8 cellular contexts compared by ENCODE assay signal in the genomic region with DNA sequence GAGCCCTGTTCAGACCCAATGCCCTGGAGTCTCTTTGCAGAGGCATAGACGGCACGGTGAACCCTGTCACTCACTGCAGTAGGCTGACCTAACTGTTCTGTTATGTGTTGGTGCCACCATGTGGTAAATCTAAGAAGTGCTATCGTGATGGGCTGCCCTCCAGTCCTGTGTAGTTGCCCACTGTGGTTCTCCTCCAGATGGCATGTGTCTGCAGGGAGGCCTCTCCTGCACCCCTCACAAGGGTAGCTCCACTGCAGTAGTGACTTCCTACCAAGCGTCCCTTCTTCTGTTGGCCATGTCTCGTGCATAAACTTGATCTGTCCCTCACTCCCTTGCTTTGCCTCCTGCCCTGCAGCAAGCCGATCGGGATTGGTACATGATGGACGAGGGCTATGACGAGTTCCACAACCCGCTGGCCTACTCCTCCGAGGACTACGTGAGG. TPM values are rescaled to one million over a fixed set of nuclear protein-coding genes. Genes with fewer than 3 reads are reported as not detected.
DNase-seq lines count a peak whose midpoint lies in the region; ATAC-seq and TF ChIP-seq lines count a peak whose summit lies in the region.

No MANE protein-coding gene starts in this region.

- POLR2A ChIA-PET in BJ (lab: Charles Lee) = no interaction called here

- H3K27ac Mint-ChIP-seq in activated T-cell treated with anti-CD3 and anti-CD28 coated beads, Interleukin-2, amount 50 U/mL, for 72 hours = no peak overlapping the region
- no peak overlapping the region for H3K27ac Mint-ChIP-seq in progenitor cell of endocrine pancreas

- peaks cover 24% of the 10 kb centered on the region for H3K4me1 Mint-ChIP-seq in activated T-cell treated with anti-CD3 and anti-CD28 coated beads, Interleukin-2, amount 50 U/mL, for 72 hours (ENCODE audit: low read depth)
- peaks cover 7% of the 10 kb centered on the region for H3K4me1 Mint-ChIP-seq in progenitor cell of endocrine pancreas (ENCODE audit: low read depth)

- no peaks in the 10 kb centered on the region for H3K9me3 Mint-ChIP-seq in activated T-cell treated with anti-CD3 and anti-CD28 coated beads, Interleukin-2, amount 50 U/mL, for 72 hours
- H3K9me3 Mint-ChIP-seq in progenitor cell of endocrine pancreas (ENCODE audit: low read depth) = no peaks in the 10 kb centered on the region

- ATAC-seq in GM18867 (IDR thresholded peaks at IDR 0.05; ENCODE audit: unreplicated experiment) (peak; percentile 87), HG03378 (IDR thresholded peaks at IDR 0.05; ENCODE audit: unreplicated experiment) (peak; percentile 66), HG02970 (IDR thresholded peaks at IDR 0.05; ENCODE audit: low FRiP score, unreplicated experiment) (no peak)
- peak; percentile 81 to 85 for ATAC-seq in activated T-cell treated with anti-CD3 and anti-CD28 coated beads, Interleukin-2, amount 50 U/mL, for 72 hours (replicated peaks in 1 of 2)

- H3K36me3 ChIP-seq in BJ (ENCODE audit: control insufficient read depth, insufficient read depth, low read length) = peaks cover 46% of the 10 kb centered on the region

- H3K36me3 Mint-ChIP-seq in activated T-cell treated with anti-CD3 and anti-CD28 coated beads, Interleukin-2, amount 50 U/mL, for 72 hours (ENCODE audit: insufficient read depth in 2 of 2) = peaks cover 11 to 39% of the 10 kb centered on the region in 2 donors
- peaks cover 29% of the 10 kb centered on the region for H3K36me3 Mint-ChIP-seq in progenitor cell of endocrine pancreas (ENCODE audit: insufficient read depth)

- H3K27me3 ChIP-seq in BJ (ENCODE audit: control insufficient read depth, insufficient read depth, low read length) = no peaks in the 10 kb centered on the region

- TF ChIP-seq CTCF in BJ (IDR thresholded peaks at IDR 0.05; ENCODE audit: insufficient read depth, low read depth, low read length) (peak; percentile 48), progenitor cell of endocrine pancreas (IDR thresholded peaks at IDR 0.05; ENCODE audit: unreplicated experiment) (peak; percentile 60)

- no peak overlapping the region for H3K4me3 Mint-ChIP-seq in activated T-cell treated with anti-CD3 and anti-CD28 coated beads, Interleukin-2, amount 50 U/mL, for 72 hours
- H3K4me3 Mint-ChIP-seq in progenitor cell of endocrine pancreas (ENCODE audit: low read depth) = no peak overlapping the region

- DNase-seq in BJ (ENCODE audit: low read depth) (no peak), NOMO-1 treated with DMSO at 0.1 percent for 48 hours (lab: John Stamatoyannopoulos, UW; ENCODE audit: unreplicated experiment) (peak; percentile 28), glomerular visceral epithelial cell (ENCODE audit: extremely low spot score) (peak; percentile 59), progenitor cell of endocrine pancreas (ENCODE audit: low spot score, unreplicated experiment) (peak; percentile 39)
- DNase-seq in activated T-cell treated with anti-CD3 and anti-CD28 coated beads, Interleukin-2, amount 50 U/mL, for 72 hours = peak; percentile 50 to 58

- no peak overlapping the region for H3K4me3 ChIP-seq in BJ (ENCODE audit: low read depth, low read length)

- CTCF ChIA-PET in BJ (lab: Yijun Ruan, JAX) = interaction anchor here (1.2 to 1.5 kb wide), 4 partner anchors 12 to 28 kb away, joined by 3 to 6 read pairs (median 4); no protein-coding TSS in a partner anchor

- no peaks in the 10 kb centered on the region for H3K27me3 Mint-ChIP-seq in activated T-cell treated with anti-CD3 and anti-CD28 coated beads, Interleukin-2, amount 50 U/mL, for 72 hours (ENCODE audit: low read depth)
- H3K27me3 Mint-ChIP-seq in progenitor cell of endocrine pancreas = no peaks in the 10 kb centered on the region

RNA-seq across cellular contexts. Expression of a gene that starts 5.8 kb away (rescaled TPM):
- 23.3 and 37.6 TPM in 2 replicates for polyA plus RNA-seq in BJ (2011; rRNA removed)
- 59.7 and 60.5 TPM in 2 replicates for polyA minus RNA-seq in BJ (2011; rRNA and poly(A)+ RNA removed)
- 10 to 100 TPM; 74.9 to 82.7 TPM for total RNA-seq in activated T-cell treated with anti-CD3 and anti-CD28 coated beads, Interleukin-2, amount 50 U/mL, for 72 hours
- total RNA-seq in progenitor cell of endocrine pancreas = 79.6 and 81.7 TPM in 2 replicates

RNA-seq across cellular contexts. Expression of a gene that starts 6.0 kb away (rescaled TPM):
- polyA plus RNA-seq in BJ (2011; rRNA removed) = 8.3 and 11.5 TPM in 2 replicates
- 2.7 and 3.5 TPM in 2 replicates for polyA minus RNA-seq in BJ (2011; rRNA and poly(A)+ RNA removed)
- total RNA-seq in activated T-cell treated with anti-CD3 and anti-CD28 coated beads, Interleukin-2, amount 50 U/mL, for 72 hours = 10 to 100 TPM; 29.3 to 34.4 TPM
- total RNA-seq in progenitor cell of endocrine pancreas = 15.6 and 16.6 TPM in 2 replicates

RNA-seq across cellular contexts. Expression of a gene that starts 36.4 kb away (rescaled TPM):
- polyA plus RNA-seq in BJ (2011; rRNA removed) = not detected in 2 replicates
- polyA minus RNA-seq in BJ (2011; rRNA and poly(A)+ RNA removed) = not detected in 2 replicates
- total RNA-seq in activated T-cell treated with anti-CD3 and anti-CD28 coated beads, Interleukin-2, amount 50 U/mL, for 72 hours = not detected
- 0.46 TPM in 1 of 2 replicates, not detected in the other for total RNA-seq in progenitor cell of endocrine pancreas

RNA-seq across cellular contexts. Expression of a gene that starts 45.1 kb away (rescaled TPM):
- not detected in 2 replicates for polyA plus RNA-seq in BJ (2011; rRNA removed)
- polyA minus RNA-seq in BJ (2011; rRNA and poly(A)+ RNA removed) = not detected in 2 replicates
- not detected for total RNA-seq in activated T-cell treated with anti-CD3 and anti-CD28 coated beads, Interleukin-2, amount 50 U/mL, for 72 hours
- total RNA-seq in progenitor cell of endocrine pancreas = not detected in 2 replicates
